Comparison of ENCODE assay signal across 7 cellular contexts in genomic region chr6:129661478-129662405, GRCh38.
A peak's percentile ranks its signal among the peaks of the same experiment; 100 is the strongest.
DNase-seq lines count a peak whose midpoint lies in the region; ATAC-seq lines count a peak whose summit lies in the region.

No MANE protein-coding gene starts in this region.

- DNase-seq in NCI-H2227 (lab: John Stamatoyannopoulos, UW; ENCODE audit: unreplicated experiment), result peak; percentile 49
- peak; percentile 57 for DNase-seq in pons (ENCODE audit: low spot score)
- DNase-seq in stimulated activated CD4-positive, alpha-beta T cell treated with anti-CD3 and anti-CD28 coated beads, Interleukin-15, amount 100 ng/mL, for 24 hours, result no peak
- DNase-seq in T-helper 1 cell, result no peak
- no peak for DNase-seq in NCI-H526 treated with DMSO at 0.1 percent for 48 hours (lab: John Stamatoyannopoulos, UW)

- peak; percentile 19 for ATAC-seq in GM19328 (IDR thresholded peaks at IDR 0.05; ENCODE audit: unreplicated experiment)
- peak; percentile 21 for ATAC-seq in HG02623 (IDR thresholded peaks at IDR 0.05; ENCODE audit: unreplicated experiment)

Comparison
In these comparisons a context has a peak if more than half of its experiments do, and no peak if none do; other contexts are left out.
1. DNase-seq: peak in NCI-H2227 (single experiment) and pons (single experiment); none in stimulated activated CD4-positive, alpha-beta T cell treated with anti-CD3 and anti-CD28 coated beads, Interleukin-15, amount 100 ng/mL, for 24 hours (single experiment), T-helper 1 cell (0 of 5) and NCI-H526 treated with DMSO at 0.1 percent for 48 hours (single experiment).